ENCODE assay signal across 23 cellular contexts in genomic region chr3:63500196-63500595, GRCh38.
"Had no signal": no experiment of that assay in that cellular context is flagged by ENCODE, and none has a peak within 500 bp of the region (broad histone marks: within the 10 kb centered on the region; RNA-seq: fewer than 3 reads in every experiment).

No MANE protein-coding gene starts in this region.

- H3K4me3 ChIP-seq: coronary artery, lung, neural progenitor cell, psoas muscle, skin epidermis, suprapubic skin, vagina had no signal

- ATAC-seq: left lobe of liver; naive thymus-derived CD4-positive, alpha-beta T cell; psoas muscle; right cardiac atrium; stimulated activated naive CD8-positive, alpha-beta T cell treated with anti-CD3 and anti-CD28 coated beads, Interleukin-15, amount 100 ng/mL, for 72 hours had no signal

- H3K9me3 Mint-ChIP-seq: nephron, neural progenitor cell had no signal

- H3K27me3 ChIP-seq: neural progenitor cell, suprapubic skin, vagina had no signal

- H3K9me3 ChIP-seq: psoas muscle, suprapubic skin, vagina had no signal

- H3K36me3 ChIP-seq: neural progenitor cell, suprapubic skin, vagina had no signal

- H3K4me3 Mint-ChIP-seq: memory B cell; naive thymus-derived CD4-positive, alpha-beta T cell; nephron; neural progenitor cell; stimulated activated naive CD8-positive, alpha-beta T cell treated with anti-CD3 and anti-CD28 coated beads, Interleukin-15, amount 100 ng/mL, for 72 hours had no signal

- FAIRE-seq: endometrium, frontal cortex, keratinocyte had no signal

- H3K36me3 Mint-ChIP-seq: memory B cell; naive thymus-derived CD4-positive, alpha-beta T cell; neural progenitor cell had no signal

- H3K4me1 Mint-ChIP-seq: memory B cell; naive thymus-derived CD4-positive, alpha-beta T cell; nephron; stimulated activated naive CD8-positive, alpha-beta T cell treated with anti-CD3 and anti-CD28 coated beads, Interleukin-15, amount 100 ng/mL, for 72 hours had no signal

- H3K27ac ChIP-seq: coronary artery, neural progenitor cell, psoas muscle, skin epidermis, suprapubic skin, vagina had no signal

- DNase-seq: dermis blood vessel endothelial cell; effector memory CD4-positive, alpha-beta T cell; naive thymus-derived CD4-positive, alpha-beta T cell; posterior cingulate gyrus; psoas muscle; right cardiac atrium; stimulated activated CD4-positive, alpha-beta T cell treated with anti-CD3 and anti-CD28 coated beads, Interleukin-15, amount 100 ng/mL, for 24 hours; stimulated activated CD4-positive, alpha-beta T cell treated with anti-CD3 and anti-CD28 coated beads, Interleukin-2, amount 100 ng/mL, for 48 hours; stimulated activated naive CD4-positive, alpha-beta T cell; stimulated activated naive CD8-positive, alpha-beta T cell treated with anti-CD3 and anti-CD28 coated beads, Interleukin-15, amount 100 ng/mL, for 72 hours; trophoblast cell had no signal

- H3K27ac Mint-ChIP-seq: memory B cell; naive thymus-derived CD4-positive, alpha-beta T cell; nephron; neural progenitor cell; stimulated activated naive CD8-positive, alpha-beta T cell treated with anti-CD3 and anti-CD28 coated beads, Interleukin-15, amount 100 ng/mL, for 72 hours had no signal

- H3K4me1 ChIP-seq: psoas muscle, suprapubic skin, vagina had no signal
